In the genomic region with DNA sequence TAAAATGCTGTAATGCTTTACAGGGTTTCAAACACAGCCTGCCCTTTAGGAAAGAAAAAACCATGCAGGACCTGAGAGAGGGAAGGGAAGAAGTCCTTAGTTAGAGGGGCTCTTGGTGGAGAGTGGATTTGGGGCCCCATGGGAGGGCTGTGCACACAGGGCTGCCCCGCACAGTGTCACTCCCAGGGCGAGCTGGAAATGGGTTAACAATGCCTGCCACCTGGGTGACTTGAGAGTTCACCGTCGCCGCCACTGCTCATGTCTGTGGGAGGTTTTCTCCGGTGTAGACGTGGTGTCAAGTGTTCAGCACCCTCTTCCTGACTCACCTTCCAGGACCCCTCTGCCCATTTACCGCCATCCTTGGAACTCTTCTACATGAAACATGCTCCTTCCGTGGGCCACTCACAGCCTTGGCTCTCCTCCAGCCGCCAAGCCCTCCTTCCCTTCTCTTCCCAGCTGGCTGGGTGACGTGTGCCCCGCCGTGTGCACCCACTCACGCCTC, we compare ENCODE assay signal across 26 cellular contexts.
"Had no signal": no experiment of that assay in that cellular context is flagged by ENCODE, and none has a peak within 500 bp of the region (broad histone marks: within the 10 kb centered on the region; RNA-seq: fewer than 3 reads in every experiment).

No MANE protein-coding gene starts in this region.

- DNase-seq: activated B cell treated with CpG ODN at 0.5 μM for 24 hours; activated CD4-positive, alpha-beta memory T cell treated with anti-CD3 and anti-CD28 coated beads for 36 hours; activated CD4-positive, alpha-beta T cell treated with anti-CD3 and anti-CD28 coated beads for 4 hours; activated CD4-positive, alpha-beta T cell treated with anti-CD3 and anti-CD28 coated beads, Interleukin-2, amount 50 U/mL, for 1 hour; activated CD4-positive, CD25-positive, alpha-beta regulatory T cell treated with anti-CD3 and anti-CD28 coated beads, Interleukin-2, amount 50 U/mL, for 72 hours; activated CD8-positive, alpha-beta memory T cell treated with anti-CD3 and anti-CD28 coated beads, Interleukin-2, amount 50 U/mL, for 4 hours; activated effector memory CD4-positive, alpha-beta T cell treated with Interleukin-2 at 50 U/mL for 16 hours; activated naive CD4-positive, alpha-beta T cell treated with anti-CD3 and anti-CD28 coated beads, Interleukin-2, amount 10 ng/mL, durations not matched to agents 7 days and 5 days; activated naive CD8-positive, alpha-beta T cell treated with anti-CD3 and anti-CD28 coated beads for 36 hours; activated T-cell treated with anti-CD3 and anti-CD28 coated beads for 4 hours; activated T-cell treated with anti-CD3 and anti-CD28 coated beads, Interleukin-2, amount 50 U/mL, for 48 hours; amniotic stem cell; aorta; brain microvascular endothelial cell; central memory CD4-positive, alpha-beta T cell; NCI-H1092; NCI-H1436 treated with DMSO at 0.1 percent for 48 hours; NCI-H1694 treated with DMSO at 0.1 percent for 48 hours; NCI-H2029; NCI-H345; NCI-H524 treated with DMSO at 0.1 percent for 48 hours; SHP77; SJCRH30 had no signal

- H3K4me3 Mint-ChIP-seq: activated B cell treated with CpG ODN at 0.5 μM for 24 hours; activated CD4-positive, alpha-beta memory T cell treated with anti-CD3 and anti-CD28 coated beads for 36 hours; activated naive CD4-positive, alpha-beta T cell treated with anti-CD3 and anti-CD28 coated beads, Interleukin-2, amount 10 ng/mL, durations not matched to agents 7 days and 5 days; activated naive CD8-positive, alpha-beta T cell treated with anti-CD3 and anti-CD28 coated beads for 36 hours had no signal

- H3K27ac ChIP-seq: brain microvascular endothelial cell, SJCRH30, SK-N-MC had no signal

- H3K4me3 ChIP-seq: K562, SJCRH30, SK-N-MC had no signal

- H3K4me1 ChIP-seq: SJCRH30 had no signal

- H3K36me3 ChIP-seq: brain microvascular endothelial cell, SJCRH30 had no signal

- ATAC-seq: K562, Panc1 had no signal

- H3K9me3 Mint-ChIP-seq: activated B cell treated with CpG ODN at 0.5 μM for 24 hours; activated CD4-positive, alpha-beta memory T cell treated with anti-CD3 and anti-CD28 coated beads for 36 hours; activated naive CD4-positive, alpha-beta T cell treated with anti-CD3 and anti-CD28 coated beads, Interleukin-2, amount 10 ng/mL, durations not matched to agents 7 days and 5 days; activated naive CD8-positive, alpha-beta T cell treated with anti-CD3 and anti-CD28 coated beads for 36 hours had no signal

- H3K9me3 ChIP-seq: SJCRH30 had no signal

- H3K27me3 ChIP-seq: brain microvascular endothelial cell, SJCRH30 had no signal

- H3K4me1 Mint-ChIP-seq: activated B cell treated with CpG ODN at 0.5 μM for 24 hours; activated naive CD4-positive, alpha-beta T cell treated with anti-CD3 and anti-CD28 coated beads, Interleukin-2, amount 10 ng/mL, durations not matched to agents 7 days and 5 days; activated naive CD8-positive, alpha-beta T cell treated with anti-CD3 and anti-CD28 coated beads for 36 hours had no signal

- H3K36me3 Mint-ChIP-seq: activated CD4-positive, alpha-beta memory T cell treated with anti-CD3 and anti-CD28 coated beads for 36 hours; activated naive CD4-positive, alpha-beta T cell treated with anti-CD3 and anti-CD28 coated beads, Interleukin-2, amount 10 ng/mL, durations not matched to agents 7 days and 5 days; activated naive CD8-positive, alpha-beta T cell treated with anti-CD3 and anti-CD28 coated beads for 36 hours had no signal

- H3K27me3 Mint-ChIP-seq: activated B cell treated with CpG ODN at 0.5 μM for 24 hours; activated CD4-positive, alpha-beta memory T cell treated with anti-CD3 and anti-CD28 coated beads for 36 hours; activated naive CD4-positive, alpha-beta T cell treated with anti-CD3 and anti-CD28 coated beads, Interleukin-2, amount 10 ng/mL, durations not matched to agents 7 days and 5 days; activated naive CD8-positive, alpha-beta T cell treated with anti-CD3 and anti-CD28 coated beads for 36 hours had no signal

- H3K27ac Mint-ChIP-seq: activated B cell treated with CpG ODN at 0.5 μM for 24 hours; activated CD4-positive, alpha-beta memory T cell treated with anti-CD3 and anti-CD28 coated beads for 36 hours; activated naive CD4-positive, alpha-beta T cell treated with anti-CD3 and anti-CD28 coated beads, Interleukin-2, amount 10 ng/mL, durations not matched to agents 7 days and 5 days; activated naive CD8-positive, alpha-beta T cell treated with anti-CD3 and anti-CD28 coated beads for 36 hours had no signal
